ENCODE assay signal across 1 cellular context in genomic region chr6:81816387-81816786, GRCh38.
TF ChIP-seq lines count a peak whose summit lies in the region.

No MANE protein-coding gene starts in this region.

TF ChIP-seq in HepG2, 621 proteins besides CTCF, POLR2A, EP300 and RAD21 (continued from another document and continues in another):
- TF ChIP-seq, protein P1, sequence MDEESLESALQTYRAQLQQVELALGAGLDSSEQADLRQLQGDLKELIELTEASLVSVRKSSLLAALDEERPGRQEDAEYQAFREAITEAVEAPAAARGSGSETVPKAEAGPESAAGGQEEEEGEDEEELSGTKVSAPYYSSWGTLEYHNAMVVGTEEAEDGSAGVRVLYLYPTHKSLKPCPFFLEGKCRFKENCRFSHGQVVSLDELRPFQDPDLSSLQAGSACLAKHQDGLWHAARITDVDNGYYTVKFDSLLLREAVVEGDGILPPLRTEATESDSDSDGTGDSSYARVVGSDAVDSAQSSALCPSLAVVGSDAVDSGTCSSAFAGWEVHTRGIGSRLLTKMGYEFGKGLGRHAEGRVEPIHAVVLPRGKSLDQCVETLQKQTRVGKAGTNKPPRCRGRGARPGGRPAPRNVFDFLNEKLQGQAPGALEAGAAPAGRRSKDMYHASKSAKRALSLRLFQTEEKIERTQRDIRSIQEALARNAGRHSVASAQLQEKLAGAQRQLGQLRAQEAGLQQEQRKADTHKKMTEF (CRISPR knock-in tag; IDR thresholded peaks at IDR 0.05) = 0 out of 2 replicates have a peak, but pooled peaks have one; percentile 27
- TF ChIP-seq, protein P2, sequence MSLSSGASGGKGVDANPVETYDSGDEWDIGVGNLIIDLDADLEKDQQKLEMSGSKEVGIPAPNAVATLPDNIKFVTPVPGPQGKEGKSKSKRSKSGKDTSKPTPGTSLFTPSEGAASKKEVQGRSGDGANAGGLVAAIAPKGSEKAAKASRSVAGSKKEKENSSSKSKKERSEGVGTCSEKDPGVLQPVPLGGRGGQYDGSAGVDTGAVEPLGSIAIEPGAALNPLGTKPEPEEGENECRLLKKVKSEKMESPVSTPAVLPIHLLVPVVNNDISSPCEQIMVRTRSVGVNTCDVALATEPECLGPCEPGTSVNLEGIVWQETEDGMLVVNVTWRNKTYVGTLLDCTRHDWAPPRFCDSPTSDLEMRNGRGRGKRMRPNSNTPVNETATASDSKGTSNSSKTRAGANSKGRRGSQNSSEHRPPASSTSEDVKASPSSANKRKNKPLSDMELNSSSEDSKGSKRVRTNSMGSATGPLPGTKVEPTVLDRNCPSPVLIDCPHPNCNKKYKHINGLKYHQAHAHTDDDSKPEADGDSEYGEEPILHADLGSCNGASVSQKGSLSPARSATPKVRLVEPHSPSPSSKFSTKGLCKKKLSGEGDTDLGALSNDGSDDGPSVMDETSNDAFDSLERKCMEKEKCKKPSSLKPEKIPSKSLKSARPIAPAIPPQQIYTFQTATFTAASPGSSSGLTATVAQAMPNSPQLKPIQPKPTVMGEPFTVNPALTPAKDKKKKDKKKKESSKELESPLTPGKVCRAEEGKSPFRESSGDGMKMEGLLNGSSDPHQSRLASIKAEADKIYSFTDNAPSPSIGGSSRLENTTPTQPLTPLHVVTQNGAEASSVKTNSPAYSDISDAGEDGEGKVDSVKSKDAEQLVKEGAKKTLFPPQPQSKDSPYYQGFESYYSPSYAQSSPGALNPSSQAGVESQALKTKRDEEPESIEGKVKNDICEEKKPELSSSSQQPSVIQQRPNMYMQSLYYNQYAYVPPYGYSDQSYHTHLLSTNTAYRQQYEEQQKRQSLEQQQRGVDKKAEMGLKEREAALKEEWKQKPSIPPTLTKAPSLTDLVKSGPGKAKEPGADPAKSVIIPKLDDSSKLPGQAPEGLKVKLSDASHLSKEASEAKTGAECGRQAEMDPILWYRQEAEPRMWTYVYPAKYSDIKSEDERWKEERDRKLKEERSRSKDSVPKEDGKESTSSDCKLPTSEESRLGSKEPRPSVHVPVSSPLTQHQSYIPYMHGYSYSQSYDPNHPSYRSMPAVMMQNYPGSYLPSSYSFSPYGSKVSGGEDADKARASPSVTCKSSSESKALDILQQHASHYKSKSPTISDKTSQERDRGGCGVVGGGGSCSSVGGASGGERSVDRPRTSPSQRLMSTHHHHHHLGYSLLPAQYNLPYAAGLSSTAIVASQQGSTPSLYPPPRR (CRISPR knock-in tag; IDR thresholded peaks at IDR 0.05; ENCODE audit: borderline replicate concordance) = peak; percentile 58; the same call in 1 of the 2 replicates
- TF ChIP-seq ZNF10 (CRISPR knock-in tag; IDR thresholded peaks at IDR 0.05; ENCODE audit: borderline replicate concordance, low read depth) (no peak), MEIS2 (CRISPR knock-in tag; IDR thresholded peaks at IDR 0.05) (peak; percentile 100), ZBTB33 (CRISPR knock-in tag; IDR thresholded peaks at IDR 0.05) (no peak), NFYB (CRISPR knock-in tag; IDR thresholded peaks at IDR 0.05) (no peak), ZHX2 (IDR thresholded peaks at IDR 0.05; ENCODE audit: low read depth) (no peak), ZHX2 (CRISPR knock-in tag; IDR thresholded peaks at IDR 0.05; ENCODE audit: borderline replicate concordance) (peak; percentile 99; the same call in 1 of the 2 replicates), JUND (CRISPR knock-in tag; IDR thresholded peaks at IDR 0.05) (no peak), ZNF264 (CRISPR knock-in tag; IDR thresholded peaks at IDR 0.05) (0 out of 2 replicates have a peak, but pooled peaks have one; percentile 21), FOSL2 (CRISPR knock-in tag; IDR thresholded peaks at IDR 0.05) (peak; percentile 36; the same call in 1 of the 2 replicates), NPAS2 (CRISPR knock-in tag; IDR thresholded peaks at IDR 0.05; ENCODE audit: borderline replicate concordance) (no peak), DZIP1 (CRISPR knock-in tag; IDR thresholded peaks at IDR 0.05) (no peak), NR2F6 (IDR thresholded peaks at IDR 0.05) (peak; percentile 88), NR2F6 (CRISPR knock-in tag; IDR thresholded peaks at IDR 0.05) (peak; percentile 87), SALL1 (CRISPR knock-in tag; IDR thresholded peaks at IDR 0.05) (peak; percentile 32; the same call in 1 of the 2 replicates), FOXJ3 (CRISPR knock-in tag; IDR thresholded peaks at IDR 0.05; ENCODE audit: borderline replicate concordance) (peak; percentile 65; the same call in 1 of the 2 replicates), RARA (CRISPR knock-in tag; IDR thresholded peaks at IDR 0.05) (peak; percentile 72), RELA (CRISPR knock-in tag; IDR thresholded peaks at IDR 0.05) (peak; percentile 38; the same call in 1 of the 2 replicates), ZBTB38 (CRISPR knock-in tag; IDR thresholded peaks at IDR 0.05) (no peak), ZNF451 (CRISPR knock-in tag; IDR thresholded peaks at IDR 0.05) (no peak), ZEB1 (IDR thresholded peaks at IDR 0.05; ENCODE audit: insufficient replicate concordance, low read depth) (no peak), FOXO1 (CRISPR knock-in tag; IDR thresholded peaks at IDR 0.05) (peak; percentile 26; the same call in 1 of the 2 replicates), SP5 (CRISPR knock-in tag; IDR thresholded peaks at IDR 0.05; ENCODE audit: borderline replicate concordance, low read depth) (peak; percentile 30; the same call in 1 of the 2 replicates), ZMYM4 (CRISPR knock-in tag; IDR thresholded peaks at IDR 0.05) (peak; percentile 52; the same call in 1 of the 2 replicates), GFI1 (CRISPR knock-in tag; IDR thresholded peaks at IDR 0.05; ENCODE audit: borderline replicate concordance) (peak; percentile 31; the same call in 1 of the 2 replicates), TAF15 (IDR thresholded peaks at IDR 0.05; ENCODE audit: low read depth, low read length, poor library complexity, severe bottlenecking) (no peak), ZNF672 (CRISPR knock-in tag; IDR thresholded peaks at IDR 0.05) (0 out of 2 replicates have a peak, but pooled peaks have one; percentile 42), ZNF138 (CRISPR knock-in tag; IDR thresholded peaks at IDR 0.05; ENCODE audit: low read depth) (no peak), ISL2 (CRISPR knock-in tag; IDR thresholded peaks at IDR 0.05) (0 out of 2 replicates have a peak, but pooled peaks have one; percentile 22), ZNF282 (IDR thresholded peaks at IDR 0.05; ENCODE audit: partially characterized antibody) (no peak), HOMEZ (CRISPR knock-in tag; IDR thresholded peaks at IDR 0.05; ENCODE audit: low read depth) (peak; percentile 91; the same call in 1 of the 2 replicates), PAXIP1 (CRISPR knock-in tag; conservative IDR thresholded peaks at IDR 0.05) (peak; percentile 59)
- TF ChIP-seq, protein P3, sequence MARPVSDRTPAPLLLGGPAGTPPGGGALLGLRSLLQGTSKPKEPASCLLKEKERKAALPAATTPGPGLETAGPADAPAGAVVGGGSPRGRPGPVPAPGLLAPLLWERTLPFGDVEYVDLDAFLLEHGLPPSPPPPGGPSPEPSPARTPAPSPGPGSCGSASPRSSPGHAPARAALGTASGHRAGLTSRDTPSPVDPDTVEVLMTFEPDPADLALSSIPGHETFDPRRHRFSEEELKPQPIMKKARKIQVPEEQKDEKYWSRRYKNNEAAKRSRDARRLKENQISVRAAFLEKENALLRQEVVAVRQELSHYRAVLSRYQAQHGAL (CRISPR knock-in tag; IDR thresholded peaks at IDR 0.05; ENCODE audit: not compliant biosample characterization) = no peak
